ENCODE assay signal across 17 cellular contexts in genomic region chr7:20316706-20317105, GRCh38.
"Had no signal": no experiment of that assay in that cellular context is flagged by ENCODE, and none has a peak within 500 bp of the region (broad histone marks: within the 10 kb centered on the region; RNA-seq: fewer than 3 reads in every experiment).

No MANE protein-coding gene starts in this region.

- H3K27ac ChIP-seq: ascending aorta, breast epithelium, neutrophil, thyroid gland, uterus had no signal

- DNase-seq: activated CD4-positive, alpha-beta T cell treated with anti-CD3 and anti-CD28 coated beads for 1 hour; activated CD4-positive, alpha-beta T cell treated with anti-CD3 and anti-CD28 coated beads, Interleukin-2, amount 50 U/mL, for 4 hours; activated naive CD4-positive, alpha-beta T cell treated with anti-CD3 and anti-CD28 coated beads for 36 hours; activated naive CD8-positive, alpha-beta T cell treated with anti-CD3 and anti-CD28 coated beads, Interleukin-2, amount 50 U/mL, for 24 hours; effector memory CD4-positive, alpha-beta T cell; foreskin melanocyte; head of caudate nucleus; kidney glomerular epithelial cell; mesendoderm; natural killer cell; retina; stimulated activated CD4-positive, alpha-beta T cell treated with anti-CD3 and anti-CD28 coated beads, Interleukin-12 subunit alpha, Interleukin-12 subunit beta, amount 100 ng/mL, for 4 hours; thyroid gland; uterus had no signal
